Comparison of ENCODE assay signal across 1 cellular context in the genomic region with DNA sequence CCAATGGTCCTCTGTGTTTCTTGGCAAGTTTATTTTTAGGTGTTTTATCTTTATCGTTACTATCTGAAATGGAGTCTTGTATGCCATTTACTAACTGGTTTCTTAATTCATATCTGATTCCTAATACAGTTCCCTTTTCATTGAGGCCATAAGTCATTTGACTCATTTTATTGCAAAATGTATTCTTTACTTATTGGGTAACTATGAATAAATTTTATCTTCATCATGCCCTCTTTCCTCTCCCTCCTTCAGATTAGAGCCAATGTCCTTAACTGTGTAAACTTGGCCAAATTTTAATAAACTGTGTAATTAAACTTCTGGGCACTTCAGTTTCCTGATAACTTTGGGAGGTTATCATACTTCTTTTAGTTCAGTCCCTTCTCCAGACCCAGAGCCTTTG.
TF ChIP-seq lines count a peak whose summit lies in the region.

No MANE protein-coding gene starts in this region.

TF ChIP-seq in HepG2, 621 proteins besides CTCF, POLR2A, EP300 and RAD21 (continued from another document):
- TF ChIP-seq, protein P1, sequence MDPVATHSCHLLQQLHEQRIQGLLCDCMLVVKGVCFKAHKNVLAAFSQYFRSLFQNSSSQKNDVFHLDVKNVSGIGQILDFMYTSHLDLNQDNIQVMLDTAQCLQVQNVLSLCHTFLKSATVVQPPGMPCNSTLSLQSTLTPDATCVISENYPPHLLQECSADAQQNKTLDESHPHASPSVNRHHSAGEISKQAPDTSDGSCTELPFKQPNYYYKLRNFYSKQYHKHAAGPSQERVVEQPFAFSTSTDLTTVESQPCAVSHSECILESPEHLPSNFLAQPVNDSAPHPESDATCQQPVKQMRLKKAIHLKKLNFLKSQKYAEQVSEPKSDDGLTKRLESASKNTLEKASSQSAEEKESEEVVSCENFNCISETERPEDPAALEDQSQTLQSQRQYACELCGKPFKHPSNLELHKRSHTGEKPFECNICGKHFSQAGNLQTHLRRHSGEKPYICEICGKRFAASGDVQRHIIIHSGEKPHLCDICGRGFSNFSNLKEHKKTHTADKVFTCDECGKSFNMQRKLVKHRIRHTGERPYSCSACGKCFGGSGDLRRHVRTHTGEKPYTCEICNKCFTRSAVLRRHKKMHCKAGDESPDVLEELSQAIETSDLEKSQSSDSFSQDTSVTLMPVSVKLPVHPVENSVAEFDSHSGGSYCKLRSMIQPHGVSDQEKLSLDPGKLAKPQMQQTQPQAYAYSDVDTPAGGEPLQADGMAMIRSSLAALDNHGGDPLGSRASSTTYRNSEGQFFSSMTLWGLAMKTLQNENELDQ (CRISPR knock-in tag; IDR thresholded peaks at IDR 0.05; ENCODE audit: borderline replicate concordance), result no peak
- TF ChIP-seq CBX5 (CRISPR knock-in tag; IDR thresholded peaks at IDR 0.05; ENCODE audit: borderline replicate concordance) (no peak), ZNF816 (CRISPR knock-in tag; IDR thresholded peaks at IDR 0.05; ENCODE audit: borderline replicate concordance) (no peak), KLF9 (CRISPR knock-in tag; IDR thresholded peaks at IDR 0.05; ENCODE audit: low read depth) (no peak), ZMYM4 (CRISPR knock-in tag; IDR thresholded peaks at IDR 0.05) (no peak), HNF4A (CRISPR knock-in tag; IDR thresholded peaks at IDR 0.05) (no peak), MYC (CRISPR knock-in tag; IDR thresholded peaks at IDR 0.05; ENCODE audit: borderline replicate concordance) (no peak), KLF13 (CRISPR knock-in tag; IDR thresholded peaks at IDR 0.05) (no peak)
- TF ChIP-seq, protein P2, sequence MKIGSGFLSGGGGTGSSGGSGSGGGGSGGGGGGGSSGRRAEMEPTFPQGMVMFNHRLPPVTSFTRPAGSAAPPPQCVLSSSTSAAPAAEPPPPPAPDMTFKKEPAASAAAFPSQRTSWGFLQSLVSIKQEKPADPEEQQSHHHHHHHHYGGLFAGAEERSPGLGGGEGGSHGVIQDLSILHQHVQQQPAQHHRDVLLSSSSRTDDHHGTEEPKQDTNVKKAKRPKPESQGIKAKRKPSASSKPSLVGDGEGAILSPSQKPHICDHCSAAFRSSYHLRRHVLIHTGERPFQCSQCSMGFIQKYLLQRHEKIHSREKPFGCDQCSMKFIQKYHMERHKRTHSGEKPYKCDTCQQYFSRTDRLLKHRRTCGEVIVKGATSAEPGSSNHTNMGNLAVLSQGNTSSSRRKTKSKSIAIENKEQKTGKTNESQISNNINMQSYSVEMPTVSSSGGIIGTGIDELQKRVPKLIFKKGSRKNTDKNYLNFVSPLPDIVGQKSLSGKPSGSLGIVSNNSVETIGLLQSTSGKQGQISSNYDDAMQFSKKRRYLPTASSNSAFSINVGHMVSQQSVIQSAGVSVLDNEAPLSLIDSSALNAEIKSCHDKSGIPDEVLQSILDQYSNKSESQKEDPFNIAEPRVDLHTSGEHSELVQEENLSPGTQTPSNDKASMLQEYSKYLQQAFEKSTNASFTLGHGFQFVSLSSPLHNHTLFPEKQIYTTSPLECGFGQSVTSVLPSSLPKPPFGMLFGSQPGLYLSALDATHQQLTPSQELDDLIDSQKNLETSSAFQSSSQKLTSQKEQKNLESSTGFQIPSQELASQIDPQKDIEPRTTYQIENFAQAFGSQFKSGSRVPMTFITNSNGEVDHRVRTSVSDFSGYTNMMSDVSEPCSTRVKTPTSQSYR (CRISPR knock-in tag; IDR thresholded peaks at IDR 0.05; ENCODE audit: borderline replicate concordance), result no peak
- TF ChIP-seq, protein P3, sequence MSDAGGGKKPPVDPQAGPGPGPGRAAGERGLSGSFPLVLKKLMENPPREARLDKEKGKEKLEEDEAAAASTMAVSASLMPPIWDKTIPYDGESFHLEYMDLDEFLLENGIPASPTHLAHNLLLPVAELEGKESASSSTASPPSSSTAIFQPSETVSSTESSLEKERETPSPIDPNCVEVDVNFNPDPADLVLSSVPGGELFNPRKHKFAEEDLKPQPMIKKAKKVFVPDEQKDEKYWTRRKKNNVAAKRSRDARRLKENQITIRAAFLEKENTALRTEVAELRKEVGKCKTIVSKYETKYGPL (CRISPR knock-in tag; IDR thresholded peaks at IDR 0.05), result no peak
- TF ChIP-seq, protein P4, sequence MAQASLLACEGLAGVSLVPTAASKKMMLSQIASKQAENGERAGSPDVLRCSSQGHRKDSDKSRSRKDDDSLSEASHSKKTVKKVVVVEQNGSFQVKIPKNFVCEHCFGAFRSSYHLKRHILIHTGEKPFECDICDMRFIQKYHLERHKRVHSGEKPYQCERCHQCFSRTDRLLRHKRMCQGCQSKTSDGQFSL (CRISPR knock-in tag; IDR thresholded peaks at IDR 0.05), result no peak
- TF ChIP-seq, protein P5, sequence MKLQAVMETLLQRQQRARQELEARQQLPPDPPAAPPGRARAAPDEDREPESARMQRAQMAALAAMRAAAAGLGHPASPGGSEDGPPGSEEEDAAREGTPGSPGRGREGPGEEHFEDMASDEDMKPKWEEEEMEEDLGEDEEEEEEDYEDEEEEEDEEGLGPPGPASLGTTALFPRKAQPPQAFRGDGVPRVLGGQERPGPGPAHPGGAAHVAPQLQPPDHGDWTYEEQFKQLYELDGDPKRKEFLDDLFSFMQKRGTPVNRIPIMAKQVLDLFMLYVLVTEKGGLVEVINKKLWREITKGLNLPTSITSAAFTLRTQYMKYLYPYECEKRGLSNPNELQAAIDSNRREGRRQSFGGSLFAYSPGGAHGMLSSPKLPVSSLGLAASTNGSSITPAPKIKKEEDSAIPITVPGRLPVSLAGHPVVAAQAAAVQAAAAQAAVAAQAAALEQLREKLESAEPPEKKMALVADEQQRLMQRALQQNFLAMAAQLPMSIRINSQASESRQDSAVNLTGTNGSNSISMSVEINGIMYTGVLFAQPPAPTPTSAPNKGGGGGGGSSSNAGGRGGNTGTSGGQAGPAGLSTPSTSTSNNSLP (IDR thresholded peaks at IDR 0.05; ENCODE audit: low read depth, low read length), result no peak
